In genomic region chr10:1361411-1362105, GRCh38 we compare ENCODE assay signal across 20 cellular contexts.
DNase-seq lines count a peak whose midpoint lies in the region; ATAC-seq, FAIRE-seq and TF ChIP-seq lines count a peak whose summit lies in the region.
"Had no signal": no experiment of that assay in that cellular context is flagged by ENCODE, and none has a peak within 500 bp of the region (broad histone marks: within the 10 kb centered on the region; RNA-seq: fewer than 3 reads in every experiment).

No MANE protein-coding gene starts in this region.

- no peak overlapping the region for H3K4me2 ChIP-seq in H1 (ENCODE audit: insufficient read depth in 1 of 2, low read depth in 2 of 2, low read length in 2 of 2)
- H3K4me2 ChIP-seq: KMS-11 had no signal

- intact Hi-C loops in heart right ventricle (cut with DNase I): no loop called here

- no peak for FAIRE-seq in H1 (lab: Jason Lieb, UNC)
- FAIRE-seq: HTR-8/SVneo had no signal

- no peaks in the 10 kb centered on the region for H3K23me2 ChIP-seq in H1 (ENCODE audit: low read depth, low read length)

- no peak overlapping the region for H3K4me3 Mint-ChIP-seq in activated T-cell treated with anti-CD3 and anti-CD28 coated beads, Interleukin-2, amount 50 U/mL, for 24 hours
- H3K4me3 Mint-ChIP-seq in naive B cell: no peak overlapping the region

- H3K18ac ChIP-seq in H1 (ENCODE audit: extremely low read depth, low read length): no peak overlapping the region

- H4K20me1 ChIP-seq in H1 (replicated peaks in 1 of 2; ENCODE audit: control insufficient read depth in 1 of 2, insufficient read depth in 2 of 2, low read length in 2 of 2): no peaks in the 10 kb centered on the region

- peaks cover 14% of the 10 kb centered on the region for H3K4me1 Mint-ChIP-seq in activated T-cell treated with anti-CD3 and anti-CD28 coated beads, Interleukin-2, amount 50 U/mL, for 24 hours (ENCODE audit: low read depth)
- peaks cover 13 to 32% (median 16%) of the 10 kb centered on the region in 3 donors for H3K4me1 Mint-ChIP-seq in naive B cell

- H3K4me1 ChIP-seq in H1 (replicated peaks in 1 of 4; ENCODE audit: control insufficient read depth in 3 of 4, insufficient read depth in 4 of 4, low read length in 3 of 4) (peaks cover 4 to 20% (median 7%) of the 10 kb centered on the region in 4 experiments), heart right ventricle (no peaks in the 10 kb centered on the region)

- no peak overlapping the region for H2AFZ ChIP-seq in H1 (ENCODE audit: low read length)

- WGBS in H1 (ENCODE audit: extremely low coverage in 1 of 2, insufficient coverage in 1 of 2, insufficient read length in 1 of 2, insufficient replicate concordance in 2 of 2, low coverage in 1 of 2, low lambda C conversion rate in 2 of 2, missing lambda C conversion rate in 1 of 2), 2 experiments: 83% methylated on average over 13 of the region's 13 CpGs; no CpG with 5 or more reads in 1 of the 2 experiments
- WGBS in heart right ventricle, 2 donors: 81% methylated on average over 13 of the region's 13 CpGs

- no peaks in the 10 kb centered on the region for H3K9me3 Mint-ChIP-seq in activated T-cell treated with anti-CD3 and anti-CD28 coated beads, Interleukin-2, amount 50 U/mL, for 24 hours
- peaks cover 0 to 3% (median 0%) of the 10 kb centered on the region in 7 donors for H3K9me3 Mint-ChIP-seq in naive B cell

- H2BK120ac ChIP-seq in H1 (replicated peaks; ENCODE audit: low read depth, low read length): no peak overlapping the region

- H3K9me3 ChIP-seq in H1 (ENCODE audit: insufficient read depth in 2 of 2, low read depth in 1 of 2, low read length in 1 of 2) (no peaks in the 10 kb centered on the region), heart right ventricle (no peaks in the 10 kb centered on the region)

- H4K8ac ChIP-seq in H1 (ENCODE audit: extremely low read depth, insufficient read depth, low read length): no peak overlapping the region

- H3K4me3 ChIP-seq in H1 (ENCODE audit: extremely low read depth in 1 of 4, insufficient read depth in 2 of 4, low read depth in 3 of 4, low read length in 4 of 4) (no peak overlapping the region), heart right ventricle (no peak overlapping the region)

- no peaks in the 10 kb centered on the region for H3K36me3 ChIP-seq in H1 (ENCODE audit: control insufficient read depth in 2 of 4, insufficient read depth in 4 of 4, low read length in 3 of 4)
- no peaks in the 10 kb centered on the region for H3K36me3 ChIP-seq in heart right ventricle

- no peak overlapping the region for H2BK20ac ChIP-seq in H1 (ENCODE audit: low read length)

- no peak overlapping the region for H3K4ac ChIP-seq in H1 (replicated peaks; ENCODE audit: insufficient read length, low read depth, low read length)

- peak overlapping the region; percentile 19; the same call in 1 of the 2 replicates for H2BK5ac ChIP-seq in H1 (ENCODE audit: low read depth, low read length)

- H3K27me3 Mint-ChIP-seq in activated T-cell treated with anti-CD3 and anti-CD28 coated beads, Interleukin-2, amount 50 U/mL, for 24 hours: peaks cover 72% of the 10 kb centered on the region
- H3K27me3 Mint-ChIP-seq in naive B cell: peaks cover 11 to 52% (median 39%) of the 10 kb centered on the region in 3 donors

- H3K23ac ChIP-seq in H1 (ENCODE audit: insufficient read length): no peak overlapping the region

- H3K27ac Mint-ChIP-seq in activated T-cell treated with anti-CD3 and anti-CD28 coated beads, Interleukin-2, amount 50 U/mL, for 24 hours: no peak overlapping the region
- peak overlapping the region in 5 of 6 donors; percentile 8 to 81 (median 56) for H3K27ac Mint-ChIP-seq in naive B cell

- H3K27ac ChIP-seq in H1 (ENCODE audit: low read depth, low read length): no peak overlapping the region
- no peak overlapping the region for H3K27ac ChIP-seq in heart right ventricle
- H3K27ac ChIP-seq: KMS-11 had no signal

- H3K14ac ChIP-seq in H1 (ENCODE audit: insufficient read length): no peak overlapping the region

- H2BK12ac ChIP-seq in H1 (ENCODE audit: low read depth, low read length): peak overlapping the region; percentile 2; the same call in 1 of the 2 replicates

- no peak for TF ChIP-seq EP300 in H1 (IDR thresholded peaks at IDR 0.05; ENCODE audit: borderline replicate concordance in 1 of 2, low read depth in 2 of 2, low read length in 2 of 2)

- no peak for TF ChIP-seq RAD21 in H1 (IDR thresholded peaks at IDR 0.05 in 1 of 2, conservative IDR thresholded peaks at IDR 0.05 in 1 of 2; ENCODE audit: low read depth in 2 of 2, low read length in 2 of 2)

- TF ChIP-seq POLR2A in H1 (IDR thresholded peaks at IDR 0.05; ENCODE audit: control extremely low read depth in 1 of 2, low read depth in 2 of 2, low read length in 2 of 2) (no peak), erythroblast (IDR thresholded peaks at IDR 0.05; ENCODE audit: low read length) (no peak)

- no peak overlapping the region for H4K5ac ChIP-seq in H1 (ENCODE audit: insufficient read length, low read depth, low read length)

- no peak overlapping the region; a peak in 1 of 7 replicates for H3K9ac ChIP-seq in H1 (replicated peaks in 1 of 4; ENCODE audit: extremely low read depth in 1 of 4, low read depth in 3 of 4, low read length in 3 of 4)
- H3K9ac ChIP-seq: KMS-11 had no signal

- no peak for TF ChIP-seq CTCF in H1 (IDR thresholded peaks at IDR 0.05; ENCODE audit: control extremely low read depth in 1 of 3, insufficient read depth in 1 of 3, low read depth in 1 of 3, low read length in 3 of 3)
- TF ChIP-seq CTCF in heart right ventricle (IDR thresholded peaks at IDR 0.05): no peak

- peak; percentile 15 for DNase-seq in activated T-cell treated with anti-CD3 and anti-CD28 coated beads, Interleukin-2, amount 50 U/mL, for 24 hours
- DNase-seq in activated T-cell treated with anti-CD3 and anti-CD28 coated beads, Interleukin-2, amount 50 U/mL, for 1 hour: no peak
- DNase-seq in H1 (ENCODE audit: low read depth in 1 of 2, low spot score in 2 of 2) (no peak), naive B cell (no peak), erythroblast (lab: John Stamatoyannopoulos, UW) (no peak), heart right ventricle (no peak)
- DNase-seq: 8988T; C1 segment of cervical spinal cord; HCEC 1CT; NCI-H1105; NCI-H146; NCI-H2029; NCI-H226; NCI-H524; NCI-H774; NK-92 treated with Interleukin-12 subunit alpha and Interleukin-12 subunit beta, amount 100 ng/mL, for 24 hours had no signal

- CTCF ChIA-PET in H1 (lab: Charles Lee; ENCODE audit: partially characterized antibody): interaction anchor here (0.6 to 2.6 kb wide), 7 partner anchors 13 to 177 kb away, joined by 3 to 12 read pairs (median 8); no protein-coding TSS in a partner anchor

- no peak overlapping the region for H3K56ac ChIP-seq in H1 (replicated peaks; ENCODE audit: insufficient read length, low read depth, low read length)

- H3K36me3 Mint-ChIP-seq in activated T-cell treated with anti-CD3 and anti-CD28 coated beads, Interleukin-2, amount 50 U/mL, for 24 hours (ENCODE audit: low read depth): no peaks in the 10 kb centered on the region
- H3K36me3 Mint-ChIP-seq in naive B cell: no peaks in the 10 kb centered on the region

- H3K79me2 ChIP-seq in H1 (ENCODE audit: control insufficient read depth in 1 of 2, insufficient read depth in 2 of 2, low read length in 2 of 2): no peaks in the 10 kb centered on the region

- no peak overlapping the region for H4K91ac ChIP-seq in H1 (replicated peaks; ENCODE audit: insufficient read length, low read length)

- no peaks in the 10 kb centered on the region for H3K79me1 ChIP-seq in H1 (ENCODE audit: low read depth, low read length)

- H3K27me3 ChIP-seq in H1 (replicated peaks in 1 of 4; ENCODE audit: control insufficient read depth in 3 of 4, extremely low read depth in 1 of 4, insufficient read depth in 3 of 4, low read length in 3 of 4): no peaks in the 10 kb centered on the region
- H3K27me3 ChIP-seq in heart right ventricle: peaks cover 0 to 75% (median 51%) of the 10 kb centered on the region in 7 donors

- H2BK15ac ChIP-seq in H1 (ENCODE audit: low read length): no peak overlapping the region

- POLR2A ChIA-PET in H1 (lab: Charles Lee; ENCODE audit: partially characterized antibody): no interaction called here

- no peak overlapping the region for H2AK5ac ChIP-seq in H1 (ENCODE audit: low read depth, low read length)

- ATAC-seq in naive B cell (ENCODE audit: low read depth in 2 of 2) (no peak), HG02885 (IDR thresholded peaks at IDR 0.05; ENCODE audit: poor library complexity, unreplicated experiment) (no peak), heart right ventricle (no peak)
- ATAC-seq: Panc1 had no signal

TF ChIP-seq in H1, 55 proteins besides CTCF, POLR2A, EP300 and RAD21:
- TF ChIP-seq CEBPB (IDR thresholded peaks at IDR 0.05; ENCODE audit: low read depth, low read length) (no peak), ATF3 (IDR thresholded peaks at IDR 0.05; ENCODE audit: insufficient read depth, low read depth, low read length) (no peak), MAX (IDR thresholded peaks at IDR 0.05) (no peak), NANOG (IDR thresholded peaks at IDR 0.05; ENCODE audit: insufficient read depth, low read depth, low read length, poor library complexity, severe bottlenecking) (no peak), ZNF274 (IDR thresholded peaks at IDR 0.05; ENCODE audit: borderline replicate concordance, extremely low read depth, low read length) (no peak), HDAC6 (IDR thresholded peaks at IDR 0.05; ENCODE audit: low read depth, low read length) (no peak), ASH2L (IDR thresholded peaks at IDR 0.05; ENCODE audit: low read length) (no peak), SIX5 (IDR thresholded peaks at IDR 0.05; ENCODE audit: low read depth, low read length) (no peak)
